7 cellular contexts compared by ENCODE assay signal in the genomic region with DNA sequence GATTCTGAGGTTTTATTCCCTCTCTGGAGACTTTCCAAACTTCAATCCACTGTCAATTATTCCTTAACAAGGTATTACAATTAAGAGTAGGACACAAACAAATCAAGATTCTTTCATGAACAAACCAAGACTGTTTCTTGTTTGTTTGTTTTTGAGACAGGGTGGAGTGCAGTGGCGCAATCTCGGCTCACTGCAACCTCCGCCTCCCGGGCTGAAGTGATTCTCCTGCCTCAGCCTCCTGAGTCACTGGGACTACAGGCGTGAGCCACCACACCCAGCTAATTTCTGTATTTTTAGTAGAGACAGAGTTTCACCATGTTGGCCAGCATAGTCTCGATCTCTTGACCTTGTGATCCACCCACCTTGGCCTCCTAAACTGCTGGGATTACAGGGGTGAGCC. TPM values are rescaled to one million over a fixed set of nuclear protein-coding genes. Genes with fewer than 3 reads are reported as not detected.
A peak's percentile ranks its signal among the peaks of the same experiment; 100 is the strongest.
DNase-seq lines count a peak whose midpoint lies in the region; ATAC-seq, FAIRE-seq and TF ChIP-seq lines count a peak whose summit lies in the region.
"Not testable (repeated sequence)": the region's sequence is repeated elsewhere in the genome, so short reads cannot be mapped to it uniquely, and the experiment has no call there.

No MANE protein-coding gene starts in this region.

- CTCF ChIA-PET in K562 (lab: Yijun Ruan, JAX; ENCODE audit: low intra/inter-chr PET ratio); naive thymus-derived CD4-positive, alpha-beta T cell (lab: Charles Lee): not testable (repeated sequence)

- not testable (repeated sequence) for BruUV-seq in K562 (replicated peaks; lab: Mats Ljungman, UMichigan)

- H3K27ac ChIP-seq in K562 (ENCODE audit: extremely low read depth, low read depth, low read length); naive thymus-derived CD4-positive, alpha-beta T cell (ENCODE audit: low read depth, low read length): not testable (repeated sequence)
- H3K27ac ChIP-seq in neutrophil = peak overlapping the region; percentile 0

- not testable (repeated sequence) for H3K4me2 ChIP-seq in K562 (ENCODE audit: insufficient read depth, low read length)

- TF ChIP-seq RAD21 in K562 (CRISPR knock-in tag; conservative IDR thresholded peaks at IDR 0.05 in 1 of 2, IDR thresholded peaks at IDR 0.05 in 1 of 2) = not testable (repeated sequence)

- DNase-seq in CD14-positive monocyte (ENCODE audit: low spot score) (peak; percentile 48), NCI-H460 (ENCODE audit: extremely low read depth, low read depth) (peak; percentile 36)
- DNase-seq in D721Med (ENCODE audit: insufficient read length, low spot score); K562 (ENCODE audit: extremely low read depth in 1 of 4, low spot score in 3 of 4); left colon; naive thymus-derived CD4-positive, alpha-beta T cell: not testable (repeated sequence)

- H3K27me3 ChIP-seq in K562 (ENCODE audit: control insufficient read depth in 2 of 2, insufficient read depth in 2 of 2, low read length in 2 of 2); naive thymus-derived CD4-positive, alpha-beta T cell (ENCODE audit: control insufficient read depth in 2 of 2, insufficient read depth in 2 of 2, low read length in 2 of 2); neutrophil: not testable (repeated sequence)

- H3K4me3 Mint-ChIP-seq in CD14-positive monocyte; naive thymus-derived CD4-positive, alpha-beta T cell: not testable (repeated sequence)

- in situ Hi-C loops in K562 (cut with MboI) = not testable (repeated sequence)

- peaks cover 35% of the 10 kb centered on the region for H3K4me1 Mint-ChIP-seq in CD14-positive monocyte
- peaks cover 29 to 67% (median 57%) of the 10 kb centered on the region in 7 donors for H3K4me1 Mint-ChIP-seq in naive thymus-derived CD4-positive, alpha-beta T cell

- TF ChIP-seq CTCF in CD14-positive monocyte (IDR thresholded peaks at IDR 0.05); D721Med (IDR thresholded peaks at IDR 0.05; ENCODE audit: insufficient read depth, missing control alignments); K562 (IDR thresholded peaks at IDR 0.05 in 2 of 3, conservative IDR thresholded peaks at IDR 0.05 in 1 of 3; ENCODE audit: insufficient read depth in 2 of 3, low read depth in 1 of 3, low read length in 3 of 3); neutrophil (IDR thresholded peaks at IDR 0.05): not testable (repeated sequence)

- not testable (repeated sequence) for H3K27me3 Mint-ChIP-seq in CD14-positive monocyte (ENCODE audit: low read depth in 3 of 3); naive thymus-derived CD4-positive, alpha-beta T cell

- H3K36me3 Mint-ChIP-seq in CD14-positive monocyte = peaks cover 18 to 21% of the 10 kb centered on the region in 2 donors
- peaks cover 0 to 10% (median 4%) of the 10 kb centered on the region in 5 donors for H3K36me3 Mint-ChIP-seq in naive thymus-derived CD4-positive, alpha-beta T cell

- not testable (repeated sequence) for H3K9me1 ChIP-seq in K562 (ENCODE audit: control insufficient read depth, insufficient read depth, low read length)

- not testable (repeated sequence) for ATAC-seq in K562; naive thymus-derived CD4-positive, alpha-beta T cell
- peak; percentile 69 for ATAC-seq in left colon

- peaks cover 14% of the 10 kb centered on the region; the same call in 2 of the 3 replicates for H3K36me3 ChIP-seq in K562 (ENCODE audit: control insufficient read depth, insufficient read depth, low read length)
- not testable (repeated sequence) for H3K36me3 ChIP-seq in naive thymus-derived CD4-positive, alpha-beta T cell (ENCODE audit: control insufficient read depth in 2 of 3, insufficient read depth in 3 of 3, low read length in 3 of 3); neutrophil

- FAIRE-seq in D721Med (lab: Jason Lieb, UNC) = peak; percentile 11
- FAIRE-seq in K562 (lab: Jason Lieb, UNC) = not testable (repeated sequence)

- not testable (repeated sequence) for H3K9ac ChIP-seq in K562 (ENCODE audit: insufficient read depth in 1 of 2, low read depth in 2 of 2, low read length in 2 of 2)

- not testable (repeated sequence) for H3K9me3 Mint-ChIP-seq in CD14-positive monocyte; naive thymus-derived CD4-positive, alpha-beta T cell

- H3K9me3 ChIP-seq in K562 (replicated peaks; ENCODE audit: control insufficient read depth, insufficient read depth, low read depth, low read length); naive thymus-derived CD4-positive, alpha-beta T cell (ENCODE audit: control insufficient read depth in 2 of 3, low read length in 3 of 3); neutrophil: not testable (repeated sequence)

- TF ChIP-seq EP300 in K562 (IDR thresholded peaks at IDR 0.05; ENCODE audit: low read length) = not testable (repeated sequence)

- H4K20me1 ChIP-seq in K562 (replicated peaks; ENCODE audit: control insufficient read depth, insufficient read depth, low read length) = peaks cover 11% of the 10 kb centered on the region

- peaks cover 0 to 13% of the 10 kb centered on the region in 2 experiments; a peak in 2 of 5 replicates for H3K4me1 ChIP-seq in K562 (replicated peaks in 1 of 2; ENCODE audit: control insufficient read depth in 2 of 2, insufficient read depth in 2 of 2, low read length in 2 of 2)
- H3K4me1 ChIP-seq in naive thymus-derived CD4-positive, alpha-beta T cell (ENCODE audit: control insufficient read depth in 2 of 2, insufficient read depth in 2 of 2, low read length in 2 of 2) = peaks cover 9 to 24% of the 10 kb centered on the region in 2 donors
- not testable (repeated sequence) for H3K4me1 ChIP-seq in neutrophil (ENCODE audit: control insufficient read depth in 1 of 2, insufficient read depth in 1 of 2, low read depth in 1 of 2, low read length in 1 of 2)

- not testable (repeated sequence) for H2AFZ ChIP-seq in K562 (ENCODE audit: low read depth, low read length)

- peaks cover 98% of the 10 kb centered on the region for H3K79me2 ChIP-seq in K562 (ENCODE audit: control insufficient read depth, insufficient read depth, low read length)

- peak overlapping the region in 6 of 7 donors; percentile 46 to 80 (median 73) for H3K27ac Mint-ChIP-seq in CD14-positive monocyte
- peak overlapping the region in 6 of 9 donors; percentile 17 to 65 (median 52) for H3K27ac Mint-ChIP-seq in naive thymus-derived CD4-positive, alpha-beta T cell

- not testable (repeated sequence) for TF ChIP-seq POLR2A in K562 (conservative IDR thresholded peaks at IDR 0.05)

- 79% methylated on average over 5 of the region's 6 CpGs for WGBS in K562 (ENCODE audit: insufficient coverage, low coverage, missing lambda C conversion rate)

- intact Hi-C loops in CD14-positive monocyte (cut with micrococcal nuclease); K562 (cut with micrococcal nuclease); left colon (cut with DNase I, micrococcal nuclease): not testable (repeated sequence)
- intact Hi-C loops in naive thymus-derived CD4-positive, alpha-beta T cell (cut with micrococcal nuclease) = loop anchor here in 1 of 2 donors (5.0 kb wide), 1 partner anchor 51 kb away; a partner anchor contains a TSS

- H3K4me3 ChIP-seq in K562; naive thymus-derived CD4-positive, alpha-beta T cell (ENCODE audit: low read length); neutrophil (ENCODE audit: low read depth in 1 of 2, low read length in 1 of 2): not testable (repeated sequence)

- POLR2A ChIA-PET in K562 (lab: Yijun Ruan, JAX); naive thymus-derived CD4-positive, alpha-beta T cell (lab: Charles Lee): not testable (repeated sequence)

TF ChIP-seq in K562, 482 proteins besides CTCF, POLR2A, EP300 and RAD21:
- TF ChIP-seq CEBPB (tag; IDR thresholded peaks at IDR 0.05) = peak; percentile 67

RNA-seq across cellular contexts. Expression of a gene that starts 51.2 kb away (rescaled TPM):
- polyA plus RNA-seq in CD14-positive monocyte = 1 to 10 TPM; 2.7 to 5.6 TPM
- total RNA-seq in NCI-H460 (2014; rRNA removed; shearing (Covaris generic)) = 42.7 and 46.5 TPM in 2 replicates
- 16.2 and 23.7 TPM in 2 replicates for polyA plus RNA-seq in NCI-H460 (2014; cell fraction: nucleus; rRNA removed)
- 72.5 and 248 TPM in 2 replicates for total RNA-seq in K562 (2011; cell fraction: chromatin; rRNA removed; ENCODE audit: low replicate concordance)
- total RNA-seq in K562 (2011; cell fraction: nucleolus; rRNA removed) = 35.7 and 56.7 TPM in 2 replicates
- 84.0 and 86.9 TPM in 2 replicates for total RNA-seq in K562 (2011; cell fraction: nucleoplasm; rRNA removed)
- total RNA-seq in K562 (2014; rRNA removed) = 10.7 and 12.7 TPM in 2 replicates
- 17.2 and 19.1 TPM in 2 replicates for total RNA-seq in K562 (2014; rRNA removed; fragmentation: Illumina TruSeq; extraction: Trizol)
- 23.3 and 24.2 TPM in 2 replicates for total RNA-seq in K562 (2015; rRNA removed; fragmentation: Illumina TruSeq; extraction: Trizol)
- total RNA-seq in K562 (2021) = 20.2 and 22.7 TPM in 2 replicates
- polyA plus RNA-seq in K562 (2011; rRNA removed) = 16.7 and 18.6 TPM in 2 replicates
- polyA plus RNA-seq in K562 (2011; cell fraction: cytosol; rRNA removed) = 9.3 and 12.1 TPM in 2 replicates
- polyA plus RNA-seq in K562 (2011; cell fraction: nucleus; rRNA removed) = 36.7 and 37.9 TPM in 2 replicates
- 8.7 and 11.7 TPM in 2 replicates for polyA plus RNA-seq in K562 (2012)
- polyA plus RNA-seq in K562 (2014; fragmentation: Illumina TruSeq; extraction: Trizol) = 11.9 and 14.6 TPM in 2 replicates
- 1 to 10 TPM; 2.0 to 6.0 TPM for polyA plus RNA-seq in K562 (2014; fragmentation: Nextera tagmentation; extraction: Ambion mirVana)
- polyA plus RNA-seq in K562 (2014; rRNA removed) = 8.8 and 11.4 TPM in 2 replicates
- 54.6 and 68.2 TPM in 2 replicates for polyA minus RNA-seq in K562 (2011; rRNA and poly(A)+ RNA removed)
- 15.4 and 19.6 TPM in 2 replicates for polyA minus RNA-seq in K562 (2011; cell fraction: cytosol; rRNA and poly(A)+ RNA removed)
- polyA minus RNA-seq in K562 (2011; cell fraction: nucleus; rRNA and poly(A)+ RNA removed) = 38.5 and 74.9 TPM in 2 replicates
- total RNA-seq in left colon = 10 to 100 TPM; 50.4 to 53.9 TPM
- total RNA-seq in naive thymus-derived CD4-positive, alpha-beta T cell = 100 to 1,000 TPM in 2 of 5 experiments, 10 to 100 TPM in 3; 57.2 to 109 (median 95.1) TPM
- polyA plus RNA-seq in naive thymus-derived CD4-positive, alpha-beta T cell = 10 to 100 TPM; 20.1 to 34.9 TPM
